Comparison of ENCODE assay signal across 1 cellular context in genomic region chr22:42688241-42688913, GRCh38.
TF ChIP-seq lines count a peak whose summit lies in the region.

No MANE protein-coding gene starts in this region.

TF ChIP-seq in HepG2, 621 proteins besides CTCF, POLR2A, EP300 and RAD21 (continued from another document and continues in another):
- TF ChIP-seq ZBTB40 (IDR thresholded peaks at IDR 0.05) (no peak), ZBTB40 (CRISPR knock-in tag; IDR thresholded peaks at IDR 0.05) (no peak), ZNF776 (CRISPR knock-in tag; IDR thresholded peaks at IDR 0.05) (no peak), BRCA1 (CRISPR knock-in tag; IDR thresholded peaks at IDR 0.05) (no peak), ZNF484 (CRISPR knock-in tag; IDR thresholded peaks at IDR 0.05; ENCODE audit: borderline replicate concordance, low read depth) (no peak), LBX2 (CRISPR knock-in tag; IDR thresholded peaks at IDR 0.05; ENCODE audit: borderline replicate concordance) (no peak), HOXD1 (CRISPR knock-in tag; IDR thresholded peaks at IDR 0.05) (no peak), REXO4 (CRISPR knock-in tag; IDR thresholded peaks at IDR 0.05; ENCODE audit: borderline replicate concordance) (no peak), ZNF441 (CRISPR knock-in tag; IDR thresholded peaks at IDR 0.05; ENCODE audit: borderline replicate concordance) (no peak), ZBTB26 (CRISPR knock-in tag; IDR thresholded peaks at IDR 0.05; ENCODE audit: borderline replicate concordance) (no peak; the same call in 1 of the 2 replicates), CENPX (CRISPR knock-in tag; IDR thresholded peaks at IDR 0.05) (no peak), DDIT3 (CRISPR knock-in tag; IDR thresholded peaks at IDR 0.05) (no peak), GMEB1 (CRISPR knock-in tag; IDR thresholded peaks at IDR 0.05; ENCODE audit: borderline replicate concordance) (no peak), ZNF567 (CRISPR knock-in tag; IDR thresholded peaks at IDR 0.05; ENCODE audit: borderline replicate concordance) (no peak), ZNF607 (CRISPR knock-in tag; IDR thresholded peaks at IDR 0.05; ENCODE audit: borderline replicate concordance) (no peak), GFI1 (CRISPR knock-in tag; IDR thresholded peaks at IDR 0.05; ENCODE audit: borderline replicate concordance) (no peak; the same call in 1 of the 2 replicates), ATF5 (CRISPR knock-in tag; IDR thresholded peaks at IDR 0.05; ENCODE audit: low read depth) (no peak), HNF4G (IDR thresholded peaks at IDR 0.05; ENCODE audit: borderline replicate concordance, low read depth, low read length) (peak; percentile 79), HNF4G (CRISPR knock-in tag; IDR thresholded peaks at IDR 0.05; ENCODE audit: borderline replicate concordance, low read depth) (peak; percentile 80), KAT2B (IDR thresholded peaks at IDR 0.05; ENCODE audit: borderline replicate concordance, low read depth, low read length) (no peak), ZNF367 (CRISPR knock-in tag; IDR thresholded peaks at IDR 0.05; ENCODE audit: borderline replicate concordance) (no peak), ZNF430 (CRISPR knock-in tag; IDR thresholded peaks at IDR 0.05) (no peak), ZNF335 (CRISPR knock-in tag; IDR thresholded peaks at IDR 0.05) (no peak), SMAD9 (CRISPR knock-in tag; IDR thresholded peaks at IDR 0.05) (no peak), TARDBP (CRISPR knock-in tag; IDR thresholded peaks at IDR 0.05) (peak; percentile 48; the same call in 1 of the 2 replicates), CEBPZ (IDR thresholded peaks at IDR 0.05; ENCODE audit: low read length) (no peak), NPAS2 (CRISPR knock-in tag; IDR thresholded peaks at IDR 0.05; ENCODE audit: borderline replicate concordance) (no peak), ZSCAN25 (CRISPR knock-in tag; IDR thresholded peaks at IDR 0.05) (no peak), TBL1XR1 (IDR thresholded peaks at IDR 0.05; ENCODE audit: borderline replicate concordance, low read length, partially characterized antibody) (no peak), ZNF678 (CRISPR knock-in tag; IDR thresholded peaks at IDR 0.05) (no peak), ZNF703 (CRISPR knock-in tag; IDR thresholded peaks at IDR 0.05; ENCODE audit: borderline replicate concordance) (no peak), PHF21A (CRISPR knock-in tag; IDR thresholded peaks at IDR 0.05) (peak; percentile 51; the same call in 1 of the 2 replicates), ZNF260 (CRISPR knock-in tag; IDR thresholded peaks at IDR 0.05; ENCODE audit: borderline replicate concordance, low read depth) (no peak), BHLHE40 (IDR thresholded peaks at IDR 0.05; ENCODE audit: low read length) (no peak), ZNF839 (CRISPR knock-in tag; IDR thresholded peaks at IDR 0.05; ENCODE audit: borderline replicate concordance) (no peak), ZNF121 (CRISPR knock-in tag; IDR thresholded peaks at IDR 0.05) (peak; percentile 93), TCF7 (IDR thresholded peaks at IDR 0.05; ENCODE audit: low read depth) (no peak), ZNF512B (CRISPR knock-in tag; IDR thresholded peaks at IDR 0.05; ENCODE audit: borderline replicate concordance) (peak; percentile 80; the same call in 1 of the 2 replicates), CENPBD1 (CRISPR knock-in tag; IDR thresholded peaks at IDR 0.05; ENCODE audit: borderline replicate concordance, low read depth) (no peak), GABPB1 (CRISPR knock-in tag; IDR thresholded peaks at IDR 0.05) (peak; percentile 39; the same call in 1 of the 2 replicates), ZFP36L2 (CRISPR knock-in tag; IDR thresholded peaks at IDR 0.05) (no peak)
